Comparison of ENCODE assay signal across 8 cellular contexts in genomic region chr6:26159417-26160273, GRCh38.
DNase-seq lines count a peak whose midpoint lies in the region; ATAC-seq and TF ChIP-seq lines count a peak whose summit lies in the region.

No MANE protein-coding gene starts in this region.

- H3K79me2 ChIP-seq in OCI-LY3 (ENCODE audit: low read length) = peaks cover 4% of the 10 kb centered on the region; the same call in 1 of the 2 replicates

- DNase-seq in stimulated activated CD4-positive, alpha-beta T cell treated with anti-CD3 and anti-CD28 coated beads, Interleukin-15, amount 100 ng/mL, for 24 hours = peak; percentile 12
- DNase-seq in stimulated activated CD4-positive, alpha-beta T cell treated with anti-CD3 and anti-CD28 coated beads, Interleukin-4, amount 100 ng/mL, for 1 hour = no peak
- DNase-seq in choroid plexus epithelial cell (ENCODE audit: low read depth) = peak; percentile 43
- no peak for DNase-seq in mucosa of descending colon

- peak overlapping the region; percentile 99 for H3K27ac ChIP-seq in OCI-LY3 (ENCODE audit: low read length)

- no peak for TF ChIP-seq CTCF in OCI-LY3 (IDR thresholded peaks at IDR 0.05; ENCODE audit: low read depth, low read length)
- no peak for TF ChIP-seq CTCF in choroid plexus epithelial cell (conservative IDR thresholded peaks at IDR 0.05; ENCODE audit: low read depth, low read length)
- no peak for TF ChIP-seq CTCF in mucosa of descending colon (IDR thresholded peaks at IDR 0.05)

- H3K4me1 ChIP-seq in OCI-LY3 (ENCODE audit: low read length) (peaks cover 18% of the 10 kb centered on the region), mucosa of descending colon (ENCODE audit: low read depth) (peaks cover 13% of the 10 kb centered on the region)

- no peaks in the 10 kb centered on the region for H4K20me1 ChIP-seq in OCI-LY3 (ENCODE audit: insufficient read depth, low read length)

- H3K36me3 ChIP-seq in OCI-LY3 (replicated peaks; ENCODE audit: low read depth, low read length) (no peaks in the 10 kb centered on the region), mucosa of descending colon (ENCODE audit: low read depth) (no peaks in the 10 kb centered on the region)

- ATAC-seq in mucosa of descending colon (no peak), GM19463 (IDR thresholded peaks at IDR 0.05; ENCODE audit: unreplicated experiment) (no peak), HG03196 (IDR thresholded peaks at IDR 0.05; ENCODE audit: unreplicated experiment) (no peak), HG02571 (IDR thresholded peaks at IDR 0.05; ENCODE audit: unreplicated experiment) (no peak)

- H2AFZ ChIP-seq in OCI-LY3 (ENCODE audit: low read depth, low read length) = no peak overlapping the region

- peak overlapping the region; percentile 98 for H3K4me2 ChIP-seq in OCI-LY3 (ENCODE audit: low read length)

- peak overlapping the region; percentile 89 for H3K4me3 ChIP-seq in OCI-LY3 (ENCODE audit: low read length)
- H3K4me3 ChIP-seq in choroid plexus epithelial cell (ENCODE audit: low read depth, low read length) = peak overlapping the region; percentile 72
- peak overlapping the region; percentile 69 for H3K4me3 ChIP-seq in mucosa of descending colon

- intact Hi-C loops in mucosa of descending colon (cut with DNase I, micrococcal nuclease) = loop anchor here in 1 of 2 donors (5.0 kb wide), 2 partner anchors 37 to 38 kb away; a partner anchor contains a TSS

- no peaks in the 10 kb centered on the region for H3K27me3 ChIP-seq in OCI-LY3 (ENCODE audit: low read depth, low read length)

- no peaks in the 10 kb centered on the region for H3K9me3 ChIP-seq in OCI-LY3 (ENCODE audit: insufficient read depth, low read length)
- no peaks in the 10 kb centered on the region for H3K9me3 ChIP-seq in mucosa of descending colon

- peak overlapping the region; percentile 85 for H3K9ac ChIP-seq in OCI-LY3 (ENCODE audit: low read length)

Comparison
In these comparisons a context has a peak if more than half of its experiments do, and no peak if none do; other contexts are left out.
1. DNase-seq: peak in stimulated activated CD4-positive, alpha-beta T cell treated with anti-CD3 and anti-CD28 coated beads, Interleukin-15, amount 100 ng/mL, for 24 hours (single experiment) and choroid plexus epithelial cell (single experiment); none in stimulated activated CD4-positive, alpha-beta T cell treated with anti-CD3 and anti-CD28 coated beads, Interleukin-4, amount 100 ng/mL, for 1 hour (single experiment) and mucosa of descending colon (0 of 3).
2. Peak in every context shown above with its lines, with median percentiles within 50 percentile points of each other: H3K4me3 ChIP-seq.